9 cellular contexts compared by ENCODE assay signal in genomic region chr6:54267798-54268197, GRCh38. TPM values are rescaled to one million over a fixed set of nuclear protein-coding genes. Genes with fewer than 3 reads are reported as not detected.
DNase-seq lines count a peak whose midpoint lies in the region; ATAC-seq and TF ChIP-seq lines count a peak whose summit lies in the region.
"Had no signal": no experiment of that assay in that cellular context is flagged by ENCODE, and none has a peak within 500 bp of the region (broad histone marks: within the 10 kb centered on the region; RNA-seq: fewer than 3 reads in every experiment).

No MANE protein-coding gene starts in this region.

- in situ Hi-C loops in IMR-90 (cut with MboI; ENCODE audit: low sequenced_read_pairs): loop anchor here (5.0 to 25.0 kb wide), 2 partner anchors 280 to 795 kb away; no protein-coding TSS in a partner anchor

- no peak overlapping the region for H3K23ac ChIP-seq in IMR-90 (ENCODE audit: low read depth, low read length)

- TF ChIP-seq RAD21 in IMR-90 (IDR thresholded peaks at IDR 0.05; ENCODE audit: low read length): peak; percentile 50

- dilution Hi-C loops in IMR-90 (cut with HindIII; ENCODE audit: low sequenced_read_pairs, unreplicated experiment): no loop called here

- ATAC-seq in IMR-90 (ENCODE audit: low read depth): peak; percentile 73

- POLR2A ChIA-PET in IMR-90 (lab: Charles Lee; ENCODE audit: unreplicated experiment): no interaction called here

- H3K79me1 ChIP-seq in IMR-90 (ENCODE audit: low read depth in 1 of 2, low read length in 2 of 2): no peaks in the 10 kb centered on the region

- no peak overlapping the region for H3K14ac ChIP-seq in IMR-90 (replicated peaks; ENCODE audit: low read depth, low read length)

- peak; percentile 50 for TF ChIP-seq CTCF in GM12873 (IDR thresholded peaks at IDR 0.05; ENCODE audit: insufficient read depth, low read depth, low read length, missing control alignments)
- peak; percentile 54 for TF ChIP-seq CTCF in IMR-90 (conservative IDR thresholded peaks at IDR 0.05; ENCODE audit: low read depth, low read length)

- H4K20me1 ChIP-seq in IMR-90 (ENCODE audit: insufficient read depth, low read length): no peaks in the 10 kb centered on the region

- no peak overlapping the region for H3K27ac ChIP-seq in IMR-90 (ENCODE audit: insufficient read depth, low read length)

- no peak overlapping the region for H2BK5ac ChIP-seq in IMR-90 (ENCODE audit: low read depth, low read length, poor library complexity, severe bottlenecking)

- DNase-seq in IMR-90: peak; percentile 60
- peak; percentile 21 for DNase-seq in SW480 (ENCODE audit: low spot score)
- DNase-seq in left kidney (ENCODE audit: low read depth, low spot score): peak; percentile 77
- DNase-seq in HPDE6-E6E7 (ENCODE audit: extremely low spot score): no peak
- DNase-seq in KG1 (lab: John Stamatoyannopoulos, UW): no peak
- DNase-seq in NCI-H2107 (lab: John Stamatoyannopoulos, UW): no peak
- no peak for DNase-seq in NCI-H1092 (lab: John Stamatoyannopoulos, UW)
- DNase-seq: activated B cell treated with CpG ODN at 0.5 μM for 24 hours had no signal

- H2AK9ac ChIP-seq in IMR-90 (replicated peaks; ENCODE audit: low read depth, low read length, poor library complexity): no peak overlapping the region

- no peak overlapping the region for H3K4me3 ChIP-seq in IMR-90 (ENCODE audit: insufficient read depth, low read depth, low read length)

- no peak for TF ChIP-seq POLR2A in IMR-90 (IDR thresholded peaks at IDR 0.05; ENCODE audit: low read depth, low read length)

- H3K4ac ChIP-seq in IMR-90 (ENCODE audit: low read depth, low read length): no peak overlapping the region

- no peak overlapping the region for H4K91ac ChIP-seq in IMR-90 (ENCODE audit: insufficient read depth, low read depth, low read length)

- no peak overlapping the region for H3K4me2 ChIP-seq in IMR-90 (ENCODE audit: low read depth, low read length)

- H3K9me1 ChIP-seq in IMR-90 (ENCODE audit: insufficient read depth, low read length): no peaks in the 10 kb centered on the region

- intact Hi-C loops in IMR-90 (cut with micrococcal nuclease): loop anchor here (1.0 to 10.0 kb wide), 2 partner anchors 281 to 427 kb away; no protein-coding TSS in a partner anchor

- no TSS peak for BruUV-seq in IMR-90 (replicated peaks; lab: Mats Ljungman, UMichigan)

- H2AFZ ChIP-seq in IMR-90 (replicated peaks; ENCODE audit: low read length, poor library complexity): no peak overlapping the region

- CTCF ChIA-PET in IMR-90 (lab: Yijun Ruan, JAX): interaction anchor here (1.2 to 1.4 kb wide), 2 partner anchors 11 to 281 kb away, joined by 4 to 7 read pairs; no protein-coding TSS in a partner anchor

- no peaks in the 10 kb centered on the region for H3K4me1 ChIP-seq in IMR-90 (ENCODE audit: control insufficient read depth, insufficient read depth, low read length)

- no peak overlapping the region for H4K5ac ChIP-seq in IMR-90 (ENCODE audit: low read depth, low read length)

- no peak overlapping the region for H2BK15ac ChIP-seq in IMR-90 (ENCODE audit: low read depth, low read length)

- H3K9ac ChIP-seq in IMR-90 (ENCODE audit: low read depth, low read length): no peak overlapping the region

- H2AK5ac ChIP-seq in IMR-90 (ENCODE audit: low read depth, low read length): no peak overlapping the region

- H2BK120ac ChIP-seq in IMR-90 (ENCODE audit: low read depth, low read length): no peak overlapping the region

- H2BK20ac ChIP-seq in IMR-90 (ENCODE audit: low read depth, low read length): no peak overlapping the region

- no peak overlapping the region for H3K18ac ChIP-seq in IMR-90 (ENCODE audit: low read depth, low read length)

- H3K56ac ChIP-seq in IMR-90 (ENCODE audit: extremely low read depth, insufficient read depth, low read length): no peak overlapping the region

- H3K27me3 ChIP-seq in IMR-90 (ENCODE audit: control insufficient read depth, insufficient read depth, low read length): no peaks in the 10 kb centered on the region

- no peak overlapping the region for H4K8ac ChIP-seq in IMR-90 (ENCODE audit: low read depth in 2 of 2, low read length in 2 of 2)

- no peaks in the 10 kb centered on the region for H3K9me3 ChIP-seq in IMR-90 (ENCODE audit: control insufficient read depth, insufficient read depth, low read length)

- WGBS in IMR-90 (ENCODE audit: extremely low coverage in 2 of 2, insufficient read length in 1 of 2), 2 experiments: no CpG with 5 or more reads among the region's 2 CpGs

- no peaks in the 10 kb centered on the region for H3K36me3 ChIP-seq in IMR-90 (ENCODE audit: control insufficient read depth, insufficient read depth, low read length)

TF ChIP-seq in IMR-90, 13 proteins besides CTCF, POLR2A, EP300 and RAD21:
- TF ChIP-seq MAFK (IDR thresholded peaks at IDR 0.05; ENCODE audit: low read depth, low read length) (no peak), SMC3 (IDR thresholded peaks at IDR 0.05; ENCODE audit: low read depth, low read length) (peak; percentile 63)

RNA-seq across cellular contexts. Expression of gene TINAG, which starts 40.4 kb away (rescaled TPM):
- total RNA-seq in IMR-90 (2012; rRNA removed): not detected in 2 replicates
- not detected in 2 replicates for polyA plus RNA-seq in IMR-90 (2012; rRNA removed)
- not detected in 2 replicates for polyA plus RNA-seq in IMR-90 (2012; cell fraction: cytosol; rRNA removed)
- not detected in 2 replicates for polyA plus RNA-seq in IMR-90 (2012; cell fraction: nucleus; rRNA removed; ENCODE audit: low replicate concordance)
- total RNA-seq: activated B cell treated with CpG ODN at 0.5 μM for 24 hours had no signal

Comparison
In these comparisons a context has a peak if more than half of its experiments do, and no peak if none do; other contexts are left out.
1. DNase-seq: peak in IMR-90 (single experiment), SW480 (single experiment) and left kidney (single experiment); none in HPDE6-E6E7 (single experiment), KG1 (single experiment), NCI-H2107 (single experiment) and NCI-H1092 (single experiment).